9 cellular contexts compared by ENCODE assay signal in the genomic region with DNA sequence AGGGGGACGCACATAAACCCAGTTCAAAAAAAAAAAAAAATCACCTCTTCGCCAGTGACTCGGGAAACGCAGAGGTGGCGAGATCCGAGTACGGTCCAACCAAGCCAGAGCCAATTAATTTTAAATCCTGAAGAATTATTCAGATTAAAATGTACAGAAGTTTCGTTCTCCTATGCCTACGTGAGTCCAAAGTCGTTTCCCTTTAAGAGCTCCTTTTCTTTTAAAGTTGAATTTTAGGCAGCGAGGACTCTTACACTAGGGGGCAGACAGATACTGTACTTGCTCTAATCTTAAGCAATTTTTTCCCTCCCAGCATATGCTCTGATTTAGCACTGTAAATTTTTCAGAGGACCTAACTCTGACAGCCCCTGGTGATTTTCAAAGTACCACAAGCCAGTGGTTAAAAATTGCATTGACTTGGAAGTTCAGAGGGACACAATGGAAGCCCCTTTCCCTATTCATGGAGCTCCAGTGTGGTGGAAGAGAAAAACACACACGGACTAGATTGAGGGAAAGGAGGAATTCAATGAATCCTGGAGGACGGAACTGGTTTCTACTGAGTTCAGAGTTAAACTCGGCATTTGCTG. TPM values are rescaled to one million over a fixed set of nuclear protein-coding genes. Genes with fewer than 3 reads are reported as not detected.
A peak's percentile ranks its signal among the peaks of the same experiment; 100 is the strongest.
DNase-seq lines count a peak whose midpoint lies in the region; ATAC-seq, FAIRE-seq and TF ChIP-seq lines count a peak whose summit lies in the region.
"Had no signal": no experiment of that assay in that cellular context is flagged by ENCODE, and none has a peak within 500 bp of the region (broad histone marks: within the 10 kb centered on the region; RNA-seq: fewer than 3 reads in every experiment).

No MANE protein-coding gene starts in this region.

- CTCF ChIA-PET in Calu3 (lab: Charles Lee): interaction anchor here (0.5 to 5.8 kb wide), 45 partner anchors 10 to 1428 kb away, joined by 3 to 121 read pairs (median 4); no protein-coding TSS in a partner anchor
- CTCF ChIA-PET in HCT116 (lab: Charles Lee): interaction anchor here (0.6 to 1.5 kb wide), 20 partner anchors 9 to 1657 kb away, joined by 3 to 10 read pairs (median 4); no protein-coding TSS in a partner anchor

- H3K4me1 ChIP-seq in HCT116 (ENCODE audit: control insufficient read depth in 1 of 2, insufficient read depth in 2 of 2, low read length in 2 of 2) (peaks cover 36 to 48% of the 10 kb centered on the region in 2 experiments), thymus (ENCODE audit: control insufficient read depth, insufficient read depth, low read length) (peaks cover 2% of the 10 kb centered on the region)

- H3K27me3 ChIP-seq in HCT116 (ENCODE audit: insufficient read depth, low read length): no peaks in the 10 kb centered on the region
- H3K27me3 ChIP-seq in bronchial epithelial cell (ENCODE audit: control insufficient read depth, insufficient read depth, low read length): no peaks in the 10 kb centered on the region
- H3K27me3 ChIP-seq in layer of hippocampus (ENCODE audit: control insufficient read depth, insufficient read depth, low read length): peaks cover 18% of the 10 kb centered on the region
- peaks cover 91% of the 10 kb centered on the region for H3K27me3 ChIP-seq in thymus (ENCODE audit: control insufficient read depth, insufficient read depth)

- FAIRE-seq in bronchial epithelial cell (lab: Jason Lieb, UNC): no peak

- POLR2A ChIA-PET in HCT116 (lab: Charles Lee): interaction anchor here (1.1 kb wide), 1 partner anchor 54 kb away, joined by 3 read pairs; no protein-coding TSS in a partner anchor

- H3K27ac Mint-ChIP-seq in Calu3 (ENCODE audit: unreplicated experiment): peak overlapping the region; percentile 98
- H3K27ac Mint-ChIP-seq: activated B cell treated with CpG ODN at 0.5 μM for 24 hours had no signal

- peaks cover 98% of the 10 kb centered on the region for H3K36me3 Mint-ChIP-seq in Calu3 (ENCODE audit: insufficient read depth, unreplicated experiment)

- H3K4me2 ChIP-seq in HCT116 (ENCODE audit: low read length): peak overlapping the region; percentile 94

- ATAC-seq in HCT116: peak; percentile 23

- no peak for DNase-seq in Calu3
- peak; percentile 73 for DNase-seq in HCT116 (ENCODE audit: low read depth, low spot score)
- DNase-seq in NCI-H526 (lab: John Stamatoyannopoulos, UW): peak; percentile 74 to 83
- peak; percentile 89 for DNase-seq in bronchial epithelial cell (ENCODE audit: low read depth)
- no peak for DNase-seq in HPDE6-E6E7 (ENCODE audit: extremely low spot score)
- DNase-seq in activated CD4-positive, alpha-beta T cell treated with anti-CD3 and anti-CD28 coated beads for 4 hours: no peak
- DNase-seq: activated B cell treated with CpG ODN at 0.5 μM for 24 hours had no signal

- TF ChIP-seq RAD21 in HCT116 (IDR thresholded peaks at IDR 0.05; ENCODE audit: low read depth): peak; percentile 86

- no peak overlapping the region for H3K4me3 Mint-ChIP-seq in Calu3 (ENCODE audit: low read depth, unreplicated experiment)
- H3K4me3 Mint-ChIP-seq: activated B cell treated with CpG ODN at 0.5 μM for 24 hours had no signal

- H2AFZ ChIP-seq in HCT116 (ENCODE audit: low read depth, low read length, poor library complexity, severe bottlenecking): peak overlapping the region; percentile 44

- H3K4me3 ChIP-seq in HCT116 (replicated peaks in 1 of 2; ENCODE audit: low read depth in 1 of 2, low read length in 2 of 2) (peak overlapping the region; percentile 74 to 89), bronchial epithelial cell (ENCODE audit: low read depth, low read length) (peak overlapping the region; percentile 57), thymus (ENCODE audit: low read length) (peak overlapping the region; percentile 29)

- H3K36me3 ChIP-seq in HCT116 (ENCODE audit: control insufficient read depth in 1 of 2, insufficient read depth in 2 of 2, low read length in 2 of 2) (no peaks in the 10 kb centered on the region), bronchial epithelial cell (ENCODE audit: control insufficient read depth, insufficient read depth, low read length) (no peaks in the 10 kb centered on the region), thymus (ENCODE audit: control insufficient read depth, insufficient read depth) (no peaks in the 10 kb centered on the region)

- peaks cover 40% of the 10 kb centered on the region for H3K4me1 Mint-ChIP-seq in Calu3 (ENCODE audit: low read depth, unreplicated experiment)

- H3K79me2 ChIP-seq in HCT116 (ENCODE audit: insufficient read depth, low read length): peaks cover 80% of the 10 kb centered on the region

- no peak for TF ChIP-seq POLR2A in HCT116 (IDR thresholded peaks at IDR 0.05; ENCODE audit: borderline replicate concordance, extremely low read depth, insufficient read depth, insufficient read length)

- H3K9me3 Mint-ChIP-seq in Calu3 (ENCODE audit: low read depth, unreplicated experiment): no peaks in the 10 kb centered on the region
- H3K9me3 Mint-ChIP-seq: activated B cell treated with CpG ODN at 0.5 μM for 24 hours had no signal

- H3K27ac ChIP-seq in HCT116 (ENCODE audit: low read depth, low read length): peak overlapping the region; percentile 67
- peak overlapping the region; percentile 81 for H3K27ac ChIP-seq in layer of hippocampus (ENCODE audit: low read depth, low read length)
- H3K27ac ChIP-seq in thymus (ENCODE audit: low read depth): no peak overlapping the region

- RAD21 ChIA-PET in HCT116 (lab: Charles Lee; ENCODE audit: low non-redundant PET in 1 of 2, low total read pairs in 2 of 2, uncharacterized antibody in 2 of 2, unreplicated experiment in 2 of 2): interaction anchor here (0.6 to 1.5 kb wide), 7 partner anchors 54 to 1751 kb away, joined by 3 to 5 read pairs (median 3); no protein-coding TSS in a partner anchor

- intact Hi-C loops in Calu3 (cut with micrococcal nuclease; ENCODE audit: unreplicated experiment): loop anchor here (1.0 to 10.0 kb wide), 8 partner anchors 18 to 1070 kb away; no protein-coding TSS in a partner anchor
- intact Hi-C loops in HCT116 (cut with micrococcal nuclease): loop anchor here (2.0 to 5.0 kb wide), 6 partner anchors 262 to 1070 kb away; no protein-coding TSS in a partner anchor

- TF ChIP-seq CTCF in Calu3 (IDR thresholded peaks at IDR 0.05; ENCODE audit: unreplicated experiment) (no peak), HCT116 (IDR thresholded peaks at IDR 0.05 in 2 of 3, conservative IDR thresholded peaks at IDR 0.05 in 1 of 3; ENCODE audit: borderline replicate concordance in 1 of 3, insufficient read depth in 1 of 3, low read depth in 2 of 3, low read length in 2 of 3) (peak; percentile 64 to 74 (median 68); a peak in 5 of 6 replicates), bronchial epithelial cell (IDR thresholded peaks at IDR 0.05; ENCODE audit: insufficient read depth, low read length, severe bottlenecking) (peak; percentile 61)

- H4K20me1 ChIP-seq in HCT116 (ENCODE audit: insufficient read depth): no peaks in the 10 kb centered on the region

- WGBS in thymus: 5% methylated on average over 14 of the region's 14 CpGs

- BruUV-seq in Calu3 (replicated peaks; lab: Mats Ljungman, UMichigan): no TSS peak
- no TSS peak for BruUV-seq in HCT116 (replicated peaks; lab: Mats Ljungman, UMichigan)

- H3K27me3 Mint-ChIP-seq in Calu3 (ENCODE audit: unreplicated experiment): no peaks in the 10 kb centered on the region

- H3K9me3 ChIP-seq in HCT116 (ENCODE audit: control insufficient read depth in 1 of 2, insufficient read depth in 1 of 2, low read depth in 1 of 2, low read length in 2 of 2) (no peaks in the 10 kb centered on the region), thymus (ENCODE audit: control insufficient read depth) (no peaks in the 10 kb centered on the region)

- peak overlapping the region; percentile 72 for H3K9ac ChIP-seq in HCT116 (ENCODE audit: low read length)

- H3K9me2 ChIP-seq in HCT116 (ENCODE audit: insufficient read depth): no peaks in the 10 kb centered on the region

TF ChIP-seq in HCT116, 20 proteins besides CTCF, POLR2A, EP300 and RAD21:
- no peak for TF ChIP-seq JUND (IDR thresholded peaks at IDR 0.05)
- TF ChIP-seq POLR2AphosphoS5 (IDR thresholded peaks at IDR 0.05; ENCODE audit: low read depth, low read length): peak; percentile 35; the same call in 1 of the 2 replicates
- TF ChIP-seq CEBPB (IDR thresholded peaks at IDR 0.05; ENCODE audit: low read depth): peak; percentile 50; the same call in 1 of the 2 replicates
- TF ChIP-seq, protein P1, sequence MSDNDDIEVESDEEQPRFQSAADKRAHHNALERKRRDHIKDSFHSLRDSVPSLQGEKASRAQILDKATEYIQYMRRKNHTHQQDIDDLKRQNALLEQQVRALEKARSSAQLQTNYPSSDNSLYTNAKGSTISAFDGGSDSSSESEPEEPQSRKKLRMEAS (IDR thresholded peaks at IDR 0.05): peak; percentile 74
- TF ChIP-seq FOSL1 (IDR thresholded peaks at IDR 0.05; ENCODE audit: low read depth): 0 out of 2 replicates have a peak, but pooled peaks have one; percentile 6
TF ChIP-seq in HCT116: peak in this region for 4.

RNA-seq across cellular contexts. Expression of a gene that starts 3.3 kb away (rescaled TPM):
- total RNA-seq in Calu3 (2022) (158 and 167 TPM in 2 replicates), HCT116 (2021; ENCODE audit: unreplicated experiment) (61.4 TPM), bronchial epithelial cell (1.4 and 1.6 TPM in 2 replicates)
- 26.9 and 28.0 TPM in 2 replicates for polyA plus RNA-seq in HCT116 (2012)
- polyA plus RNA-seq in thymus: 11.9 TPM
- total RNA-seq: activated B cell treated with CpG ODN at 0.5 μM for 24 hours had no signal

Comparison
In these comparisons a context has a peak if more than half of its experiments do, and no peak if none do; other contexts are left out.
1. DNase-seq: peak in HCT116 (single experiment), NCI-H526 (2 of 2) and bronchial epithelial cell (single experiment); none in Calu3 (single experiment), HPDE6-E6E7 (single experiment) and activated CD4-positive, alpha-beta T cell treated with anti-CD3 and anti-CD28 coated beads for 4 hours (0 of 2).
2. H3K4me3 ChIP-seq: peak in every context shown above with its lines; median percentile 82 in HCT116; 57 in bronchial epithelial cell; 29 in thymus.
3. RNA of a gene that starts 3.3 kb away (total RNA-seq): 158 to 167 TPM in Calu3 and 61.4 TPM in HCT116 (single experiment); 1.4 to 1.6 TPM in bronchial epithelial cell; every median in the first group is over 10 times any median in the second.